8 cellular contexts compared by ENCODE assay signal in the genomic region with DNA sequence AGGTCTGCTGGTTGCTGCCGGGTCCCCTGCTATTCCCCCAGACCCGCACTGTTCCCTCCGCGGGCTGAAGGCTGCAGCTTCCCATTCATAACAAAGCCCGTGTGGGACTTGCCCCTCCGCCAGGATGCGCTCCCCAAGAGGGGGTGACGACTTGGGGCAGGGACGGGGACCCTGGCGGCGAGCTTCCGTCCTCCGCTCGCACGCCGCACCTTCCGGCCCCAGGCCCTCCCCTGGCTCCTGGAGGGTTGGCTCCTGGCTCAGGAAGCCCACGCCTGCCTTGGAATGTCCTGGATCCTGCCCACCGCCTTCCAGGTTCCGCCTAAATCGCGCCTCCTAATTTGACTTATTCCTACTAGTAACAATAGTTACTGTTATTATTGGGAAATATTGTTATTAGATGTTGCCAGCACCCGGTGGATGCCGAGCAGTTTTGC. TPM values are rescaled to one million over a fixed set of nuclear protein-coding genes. Genes with fewer than 3 reads are reported as not detected.
DNase-seq lines count a peak whose midpoint lies in the region; ATAC-seq and TF ChIP-seq lines count a peak whose summit lies in the region.

No MANE protein-coding gene starts in this region.

- no peak overlapping the region for H3K27ac Mint-ChIP-seq in activated T-helper 1 cell treated with anti-CD3 and anti-CD28 coated beads, Interleukin-12 subunit alpha, Interleukin-12 subunit beta, Interleukin-2, Interleukin-4 antibody, amounts not matched to agents 30 ng/mL and 10 ng/mL and 1 ng/mL, durations not matched to agents 14 hours and 24 hours and 36 hours

- H3K27me3 ChIP-seq in vagina: no peaks in the 10 kb centered on the region

- DNase-seq in ACHN (peak; percentile 75), GM13977 (ENCODE audit: low spot score) (peak; percentile 80), NCI-H2227 (lab: John Stamatoyannopoulos, UW; ENCODE audit: unreplicated experiment) (peak; percentile 84), fibroblast of villous mesenchyme (ENCODE audit: low read depth) (peak; percentile 50), omental fat pad (ENCODE audit: low spot score) (no peak), vagina (ENCODE audit: extremely low spot score in 2 of 2) (no peak)
- peak; percentile 30 for DNase-seq in activated T-helper 1 cell treated with anti-CD3 and anti-CD28 coated beads, Interleukin-12 subunit alpha, Interleukin-12 subunit beta, Interleukin-2, Interleukin-4 antibody, amounts not matched to agents 30 ng/mL and 10 ng/mL and 1 ng/mL, durations not matched to agents 14 hours and 24 hours and 36 hours (ENCODE audit: low spot score)

- ATAC-seq in omental fat pad (ENCODE audit: low FRiP score): peak; percentile 31
- no peak for ATAC-seq in GM18870 (IDR thresholded peaks at IDR 0.05; ENCODE audit: unreplicated experiment)

- peaks cover 7% of the 10 kb centered on the region for H3K4me1 Mint-ChIP-seq in activated T-helper 1 cell treated with anti-CD3 and anti-CD28 coated beads, Interleukin-12 subunit alpha, Interleukin-12 subunit beta, Interleukin-2, Interleukin-4 antibody, amounts not matched to agents 30 ng/mL and 10 ng/mL and 1 ng/mL, durations not matched to agents 14 hours and 24 hours and 36 hours (ENCODE audit: low read depth)

- no peaks in the 10 kb centered on the region for H3K9me3 ChIP-seq in vagina

- H3K4me3 Mint-ChIP-seq in activated T-helper 1 cell treated with anti-CD3 and anti-CD28 coated beads, Interleukin-12 subunit alpha, Interleukin-12 subunit beta, Interleukin-2, Interleukin-4 antibody, amounts not matched to agents 30 ng/mL and 10 ng/mL and 1 ng/mL, durations not matched to agents 14 hours and 24 hours and 36 hours: peak overlapping the region; percentile 87

- no peaks in the 10 kb centered on the region for H3K36me3 ChIP-seq in vagina

- in situ Hi-C loops in ACHN (cut with HindIII; ENCODE audit: low pct_ligation_motif_present, low pct_unique_long_range_greater_than_20kb, low sequenced_read_pairs) (no loop called here), GM13977 (cut with MboI; ENCODE audit: low pct_unique_long_range_greater_than_20kb, low sequenced_read_pairs, unreplicated experiment) (no loop called here)

- peaks cover 2% of the 10 kb centered on the region for H3K27me3 Mint-ChIP-seq in activated T-helper 1 cell treated with anti-CD3 and anti-CD28 coated beads, Interleukin-12 subunit alpha, Interleukin-12 subunit beta, Interleukin-2, Interleukin-4 antibody, amounts not matched to agents 30 ng/mL and 10 ng/mL and 1 ng/mL, durations not matched to agents 14 hours and 24 hours and 36 hours (ENCODE audit: insufficient read depth)

- no peaks in the 10 kb centered on the region for H3K9me3 Mint-ChIP-seq in activated T-helper 1 cell treated with anti-CD3 and anti-CD28 coated beads, Interleukin-12 subunit alpha, Interleukin-12 subunit beta, Interleukin-2, Interleukin-4 antibody, amounts not matched to agents 30 ng/mL and 10 ng/mL and 1 ng/mL, durations not matched to agents 14 hours and 24 hours and 36 hours

- intact Hi-C loops in activated T-helper 1 cell treated with anti-CD3 and anti-CD28 coated beads, Interleukin-12 subunit alpha, Interleukin-12 subunit beta, Interleukin-2, Interleukin-4 antibody, amounts not matched to agents 30 ng/mL and 10 ng/mL and 1 ng/mL, durations not matched to agents 14 hours and 24 hours and 36 hours (cut with micrococcal nuclease): loop anchor here (1.0 to 10.0 kb wide), 6 partner anchors 97 to 662 kb away; a partner anchor contains a TSS
- intact Hi-C loops in vagina (cut with DNase I): loop anchor here (5.0 kb wide), 1 partner anchor 43 kb away; a partner anchor contains a TSS

- H3K4me1 ChIP-seq in vagina: peaks cover 15% of the 10 kb centered on the region

- H3K4me3 ChIP-seq in fibroblast of villous mesenchyme (ENCODE audit: low read depth, low read length) (peak overlapping the region; percentile 86), vagina (peak overlapping the region; percentile 69 to 96)

- H3K27ac ChIP-seq in vagina: peak overlapping the region; percentile 91

- no peak for TF ChIP-seq POLR2A in vagina (IDR thresholded peaks at IDR 0.05)

- TF ChIP-seq CTCF in GM13977 (IDR thresholded peaks at IDR 0.05; ENCODE audit: extremely low read depth, insufficient read depth, missing control alignments): peak; percentile 54
- TF ChIP-seq CTCF in fibroblast of villous mesenchyme (IDR thresholded peaks at IDR 0.05; ENCODE audit: insufficient read depth, low read depth, low read length): peak; percentile 36
- TF ChIP-seq CTCF in omental fat pad (IDR thresholded peaks at IDR 0.05): no peak
- TF ChIP-seq CTCF in vagina (IDR thresholded peaks at IDR 0.05): peak in 1 of 3 experiments; percentile 32

- H3K36me3 Mint-ChIP-seq in activated T-helper 1 cell treated with anti-CD3 and anti-CD28 coated beads, Interleukin-12 subunit alpha, Interleukin-12 subunit beta, Interleukin-2, Interleukin-4 antibody, amounts not matched to agents 30 ng/mL and 10 ng/mL and 1 ng/mL, durations not matched to agents 14 hours and 24 hours and 36 hours (ENCODE audit: low read depth): no peaks in the 10 kb centered on the region

RNA-seq across cellular contexts. Expression of a gene that starts 1.1 kb away (rescaled TPM):
- total RNA-seq in activated T-helper 1 cell treated with anti-CD3 and anti-CD28 coated beads, Interleukin-12 subunit alpha, Interleukin-12 subunit beta, Interleukin-2, Interleukin-4 antibody, amounts not matched to agents 30 ng/mL and 10 ng/mL and 1 ng/mL, durations not matched to agents 14 hours and 24 hours and 36 hours: 48.3 and 49.2 TPM in 2 replicates
- total RNA-seq in fibroblast of villous mesenchyme (4.7 and 7.7 TPM in 2 replicates), omental fat pad (10 to 100 TPM in 1 of 4 donors, 1 to 10 TPM in 3; 2.9 to 16.9 (median 4.7) TPM), vagina (6.9 TPM)

RNA-seq across cellular contexts. Expression of a gene that starts 32.0 kb away (rescaled TPM):
- not detected in 2 replicates for total RNA-seq in activated T-helper 1 cell treated with anti-CD3 and anti-CD28 coated beads, Interleukin-12 subunit alpha, Interleukin-12 subunit beta, Interleukin-2, Interleukin-4 antibody, amounts not matched to agents 30 ng/mL and 10 ng/mL and 1 ng/mL, durations not matched to agents 14 hours and 24 hours and 36 hours
- under 0.01 and 0.43 TPM in 2 replicates for total RNA-seq in fibroblast of villous mesenchyme
- total RNA-seq in omental fat pad: 1 to 10 TPM in 3 of 4 donors, under 1 TPM in 1; 0.84 to 4.4 (median 1.9) TPM
- 1.5 TPM for total RNA-seq in vagina

RNA-seq across cellular contexts. Expression of a gene that starts 42.0 kb away (rescaled TPM):
- 0.54 TPM in 2 replicates for total RNA-seq in activated T-helper 1 cell treated with anti-CD3 and anti-CD28 coated beads, Interleukin-12 subunit alpha, Interleukin-12 subunit beta, Interleukin-2, Interleukin-4 antibody, amounts not matched to agents 30 ng/mL and 10 ng/mL and 1 ng/mL, durations not matched to agents 14 hours and 24 hours and 36 hours
- total RNA-seq in fibroblast of villous mesenchyme: 4.3 and 4.8 TPM in 2 replicates
- total RNA-seq in omental fat pad: 1 to 10 TPM; 1.9 to 4.9 (median 3.0) TPM
- total RNA-seq in vagina: 6.9 TPM

Comparison
In these comparisons a context has a peak if more than half of its experiments do, and no peak if none do; other contexts are left out.
1. DNase-seq: peak in ACHN (single experiment), GM13977 (single experiment), NCI-H2227 (single experiment), activated T-helper 1 cell treated with anti-CD3 and anti-CD28 coated beads, Interleukin-12 subunit alpha, Interleukin-12 subunit beta, Interleukin-2, Interleukin-4 antibody, amounts not matched to agents 30 ng/mL and 10 ng/mL and 1 ng/mL, durations not matched to agents 14 hours and 24 hours and 36 hours (single experiment) and fibroblast of villous mesenchyme (single experiment); none in omental fat pad (single experiment) and vagina (0 of 2).
2. CTCF ChIP-seq: peak in GM13977 (single experiment) and fibroblast of villous mesenchyme (single experiment); none in omental fat pad (0 of 3).